ENCODE assay signal across 8 cellular contexts in genomic region chr9:127561491-127562270, GRCh38. TPM values are rescaled to one million over a fixed set of nuclear protein-coding genes. Genes with fewer than 3 reads are reported as not detected.
DNase-seq lines count a peak whose midpoint lies in the region; ATAC-seq and TF ChIP-seq lines count a peak whose summit lies in the region.

No MANE protein-coding gene starts in this region.

- peak; percentile 92 for ATAC-seq in thoracic aorta (ENCODE audit: insufficient number of reproducible peaks, low FRiP score, low read depth)
- no peak for ATAC-seq in stimulated activated memory B cell treated with anti-CD40 and anti-IgM and Interleukin-4, amounts not matched to agents 10 μg/mL and 1 μg/mL and 100 μg/mL, for 72 hours

- peaks cover 2% of the 10 kb centered on the region for H3K36me3 ChIP-seq in kidney epithelial cell (ENCODE audit: control insufficient read depth, insufficient read depth, low read length)
- H3K36me3 ChIP-seq in thoracic aorta: peaks cover 6% of the 10 kb centered on the region

- peaks cover 51 to 84% of the 10 kb centered on the region in 2 donors for H3K4me1 ChIP-seq in thoracic aorta (ENCODE audit: control insufficient read depth in 1 of 2, low read depth in 2 of 2)

- H3K27ac ChIP-seq in thoracic aorta: peak overlapping the region; percentile 92 to 94

- H3K27me3 ChIP-seq in kidney epithelial cell (ENCODE audit: control insufficient read depth, insufficient read depth, low read length): no peaks in the 10 kb centered on the region
- H3K27me3 ChIP-seq in thoracic aorta (replicated peaks; ENCODE audit: insufficient read depth): no peaks in the 10 kb centered on the region

- H3K27me3 Mint-ChIP-seq in brain: no peaks in the 10 kb centered on the region
- H3K27me3 Mint-ChIP-seq in stimulated activated memory B cell treated with anti-CD40 and anti-IgM and Interleukin-4, amounts not matched to agents 10 μg/mL and 1 μg/mL and 100 μg/mL, for 72 hours: peaks cover 9% of the 10 kb centered on the region

- DNase-seq in CD1c-positive myeloid dendritic cell (ENCODE audit: extremely low spot score): peak; percentile 94
- DNase-seq in NCI-H69 (lab: John Stamatoyannopoulos, UW): peak; percentile 66
- DNase-seq in kidney epithelial cell (ENCODE audit: low read depth): peak; percentile 98
- peak; percentile 78 for DNase-seq in thoracic aorta (ENCODE audit: low spot score)
- DNase-seq in globus pallidus (ENCODE audit: low spot score): no peak
- no peak for DNase-seq in DMS53 treated with DMSO at 0.1 percent for 48 hours (lab: John Stamatoyannopoulos, UW; ENCODE audit: unreplicated experiment)

- peak overlapping the region in 3 of 5 experiments; percentile 79 to 84 (median 82) for H3K27ac Mint-ChIP-seq in brain
- H3K27ac Mint-ChIP-seq in stimulated activated memory B cell treated with anti-CD40 and anti-IgM and Interleukin-4, amounts not matched to agents 10 μg/mL and 1 μg/mL and 100 μg/mL, for 72 hours: no peak overlapping the region

- H3K4me1 Mint-ChIP-seq in brain: peaks cover 71% of the 10 kb centered on the region
- H3K4me1 Mint-ChIP-seq in stimulated activated memory B cell treated with anti-CD40 and anti-IgM and Interleukin-4, amounts not matched to agents 10 μg/mL and 1 μg/mL and 100 μg/mL, for 72 hours: peaks cover under 1% of the 10 kb centered on the region

- H3K4me3 ChIP-seq in kidney epithelial cell (ENCODE audit: low read depth, low read length) (no peak overlapping the region), thoracic aorta (peak overlapping the region; percentile 47)

- TF ChIP-seq CTCF in brain (conservative IDR thresholded peaks at IDR 0.05) (no peak), kidney epithelial cell (IDR thresholded peaks at IDR 0.05; ENCODE audit: insufficient read depth, low read length, poor library complexity, severe bottlenecking) (no peak), thoracic aorta (IDR thresholded peaks at IDR 0.05) (no peak)

- peaks cover 0 to 2% (median 0%) of the 10 kb centered on the region in 5 experiments for H3K9me3 Mint-ChIP-seq in brain
- no peaks in the 10 kb centered on the region for H3K9me3 Mint-ChIP-seq in stimulated activated memory B cell treated with anti-CD40 and anti-IgM and Interleukin-4, amounts not matched to agents 10 μg/mL and 1 μg/mL and 100 μg/mL, for 72 hours

- no peaks in the 10 kb centered on the region for H3K9me3 ChIP-seq in thoracic aorta

- peaks cover 14% of the 10 kb centered on the region for H3K36me3 Mint-ChIP-seq in brain
- H3K36me3 Mint-ChIP-seq in stimulated activated memory B cell treated with anti-CD40 and anti-IgM and Interleukin-4, amounts not matched to agents 10 μg/mL and 1 μg/mL and 100 μg/mL, for 72 hours: no peaks in the 10 kb centered on the region

- peak overlapping the region in 2 of 5 experiments; percentile 4 to 55 for H3K4me3 Mint-ChIP-seq in brain
- H3K4me3 Mint-ChIP-seq in stimulated activated memory B cell treated with anti-CD40 and anti-IgM and Interleukin-4, amounts not matched to agents 10 μg/mL and 1 μg/mL and 100 μg/mL, for 72 hours: no peak overlapping the region

RNA-seq across cellular contexts. Expression of gene STXBP1, which starts 50.4 kb away (rescaled TPM):
- polyA plus RNA-seq in brain (ENCODE audit: insufficient read depth, low read depth, low replicate concordance): 298 TPM
- total RNA-seq in kidney epithelial cell: 23.8 and 27.5 TPM in 2 replicates
- total RNA-seq in thoracic aorta: 10 to 100 TPM; 66.2 to 87.3 TPM

Comparison
In these comparisons a context has a peak if more than half of its experiments do, and no peak if none do; other contexts are left out.
1. DNase-seq: peak in CD1c-positive myeloid dendritic cell (single experiment), NCI-H69 (single experiment), kidney epithelial cell (single experiment) and thoracic aorta (single experiment); none in globus pallidus (single experiment) and DMS53 treated with DMSO at 0.1 percent for 48 hours (single experiment).